9 cellular contexts compared by ENCODE assay signal in genomic region chr11:44308923-44309482, GRCh38. TPM values are rescaled to one million over a fixed set of nuclear protein-coding genes. Genes with fewer than 3 reads are reported as not detected.
DNase-seq lines count a peak whose midpoint lies in the region; ATAC-seq and TF ChIP-seq lines count a peak whose summit lies in the region.
"Had no signal": no experiment of that assay in that cellular context is flagged by ENCODE, and none has a peak within 500 bp of the region (broad histone marks: within the 10 kb centered on the region; RNA-seq: fewer than 3 reads in every experiment).

No MANE protein-coding gene starts in this region.

- TF ChIP-seq POLR2A in breast epithelium (IDR thresholded peaks at IDR 0.05) = no peak
- TF ChIP-seq POLR2A in adrenal gland (IDR thresholded peaks at IDR 0.05) = no peak

- H3K9ac ChIP-seq in mesendoderm (ENCODE audit: low read length) = no peak overlapping the region

- DNase-seq in breast epithelium (ENCODE audit: low spot score in 2 of 2) (no peak), MCF 10A (ENCODE audit: unreplicated experiment) (no peak), activated B cell treated with CpG ODN at 0.5 μM for 24 hours (no peak), mesendoderm (peak; percentile 54), NCI-H2081 treated with DMSO at 0.1 percent for 48 hours (lab: John Stamatoyannopoulos, UW) (no peak), adrenal gland (no peak), NCI-H187 (lab: John Stamatoyannopoulos, UW) (no peak)
- DNase-seq: DND-41 had no signal

- H3K27me3 Mint-ChIP-seq in MCF 10A (ENCODE audit: insufficient read depth, unreplicated experiment) (peaks cover 69% of the 10 kb centered on the region), activated B cell treated with CpG ODN at 0.5 μM for 24 hours (peaks cover 74% of the 10 kb centered on the region)

- H3K4me1 ChIP-seq in breast epithelium (peaks cover 0 to 4% of the 10 kb centered on the region in 2 donors), mesendoderm (ENCODE audit: control insufficient read depth, low read depth, low read length) (no peaks in the 10 kb centered on the region), urinary bladder (ENCODE audit: insufficient read depth) (no peaks in the 10 kb centered on the region), adrenal gland (replicated peaks in 1 of 2) (peaks cover 7 to 21% of the 10 kb centered on the region in 2 donors)

- no peak overlapping the region for H2BK15ac ChIP-seq in mesendoderm (replicated peaks; ENCODE audit: low read depth)

- H3K4me3 ChIP-seq in breast epithelium (peak overlapping the region; percentile 14 to 65 (median 58)), mesendoderm (ENCODE audit: low read length) (no peak overlapping the region), urinary bladder (ENCODE audit: low read depth, low read length) (peak overlapping the region; percentile 22), adrenal gland (peak overlapping the region in 1 of 4 donors; percentile 41)

- H3K27ac Mint-ChIP-seq in MCF 10A (ENCODE audit: low read depth, unreplicated experiment) (no peak overlapping the region), activated B cell treated with CpG ODN at 0.5 μM for 24 hours (no peak overlapping the region)

- no peaks in the 10 kb centered on the region for H3K36me3 Mint-ChIP-seq in MCF 10A (ENCODE audit: insufficient read depth, unreplicated experiment)
- H3K36me3 Mint-ChIP-seq in activated B cell treated with CpG ODN at 0.5 μM for 24 hours (ENCODE audit: low read depth) = no peaks in the 10 kb centered on the region

- H3K23ac ChIP-seq in mesendoderm (ENCODE audit: low read length) = no peak overlapping the region

- POLR2A ChIA-PET in MCF 10A (lab: Yijun Ruan, JAX) (no interaction called here), activated B cell treated with CpG ODN at 0.5 μM for 24 hours (lab: Charles Lee) (no interaction called here)

- BruUV-seq in MCF 10A (replicated peaks; lab: Mats Ljungman, UMichigan) = no TSS peak

- TF ChIP-seq CTCF in breast epithelium (IDR thresholded peaks at IDR 0.05) (no peak), MCF 10A (IDR thresholded peaks at IDR 0.05; ENCODE audit: unreplicated experiment) (no peak), activated B cell treated with CpG ODN at 0.5 μM for 24 hours (IDR thresholded peaks at IDR 0.05) (no peak), adrenal gland (IDR thresholded peaks at IDR 0.05) (no peak)

- no CpG with 5 or more reads among the region's 57 CpGs for WGBS in mesendoderm (ENCODE audit: extremely low coverage, insufficient coverage, low lambda C conversion rate)
- WGBS in urinary bladder = 9% methylated on average over 57 of the region's 57 CpGs
- WGBS in adrenal gland, 4 donors = 10 to 56% (median 31%) methylated on average over 3 to 57 of the region's 57 CpGs

- H4K8ac ChIP-seq in mesendoderm (ENCODE audit: low read depth, low read length) = no peak overlapping the region

- intact Hi-C loops in breast epithelium (cut with DNase I; ENCODE audit: low total_unique reads) = no loop called here
- intact Hi-C loops in MCF 10A (cut with micrococcal nuclease) = no loop called here
- intact Hi-C loops in activated B cell treated with CpG ODN at 0.5 μM for 24 hours (cut with micrococcal nuclease) = loop anchor here (5.0 kb wide), 1 partner anchor 318 kb away; no protein-coding TSS in a partner anchor
- intact Hi-C loops in adrenal gland (cut with DNase I) = no loop called here

- H3K4ac ChIP-seq in mesendoderm (ENCODE audit: low read depth, low read length) = no peak overlapping the region

- no peak overlapping the region for H2BK120ac ChIP-seq in mesendoderm (ENCODE audit: low read depth, low read length)

- H2BK5ac ChIP-seq in mesendoderm (ENCODE audit: low read length) = no peak overlapping the region

- CTCF ChIA-PET in MCF 10A (lab: Yijun Ruan, JAX) = interaction anchor here (0.7 to 1.3 kb wide), 2 partner anchors 205 to 230 kb away, joined by 3 read pairs; no protein-coding TSS in a partner anchor
- CTCF ChIA-PET in activated B cell treated with CpG ODN at 0.5 μM for 24 hours (lab: Charles Lee) = no interaction called here

- ATAC-seq in activated B cell treated with CpG ODN at 0.5 μM for 24 hours (ENCODE audit: low read depth) = no peak

- no peak overlapping the region for H4K5ac ChIP-seq in mesendoderm (ENCODE audit: low read length)

- peak overlapping the region; percentile 60 for H3K56ac ChIP-seq in mesendoderm (ENCODE audit: low read length)

- H3K27me3 ChIP-seq in breast epithelium = peaks cover 11 to 94% of the 10 kb centered on the region in 2 donors
- H3K27me3 ChIP-seq in mesendoderm (ENCODE audit: insufficient read depth, low read length, poor library complexity) = peaks cover 81% of the 10 kb centered on the region
- peaks cover 93% of the 10 kb centered on the region for H3K27me3 ChIP-seq in adrenal gland

- no peak overlapping the region for H2AK5ac ChIP-seq in mesendoderm (ENCODE audit: low read length)

- H3K27ac ChIP-seq in breast epithelium = peak overlapping the region; percentile 71 to 87
- no peak overlapping the region for H3K27ac ChIP-seq in mesendoderm (ENCODE audit: low read depth, low read length)
- no peak overlapping the region for H3K27ac ChIP-seq in urinary bladder (ENCODE audit: low read depth)
- no peak overlapping the region for H3K27ac ChIP-seq in adrenal gland

- H3K36me3 ChIP-seq in breast epithelium (no peaks in the 10 kb centered on the region), mesendoderm (ENCODE audit: control insufficient read depth, insufficient read depth, low read length) (no peaks in the 10 kb centered on the region), urinary bladder (ENCODE audit: insufficient read depth) (no peaks in the 10 kb centered on the region), adrenal gland (replicated peaks in 1 of 2) (no peaks in the 10 kb centered on the region)

- H3K4me2 ChIP-seq in mesendoderm (ENCODE audit: low read length) = peak overlapping the region; percentile 60

- H3K9me3 Mint-ChIP-seq in MCF 10A (ENCODE audit: unreplicated experiment) (no peaks in the 10 kb centered on the region), activated B cell treated with CpG ODN at 0.5 μM for 24 hours (no peaks in the 10 kb centered on the region)

- H3K18ac ChIP-seq in mesendoderm (ENCODE audit: low read length) = no peak overlapping the region

- no peak overlapping the region for H3K4me3 Mint-ChIP-seq in MCF 10A (ENCODE audit: unreplicated experiment)
- H3K4me3 Mint-ChIP-seq in activated B cell treated with CpG ODN at 0.5 μM for 24 hours = peak overlapping the region; percentile 66

- H3K79me2 ChIP-seq in mesendoderm (ENCODE audit: control insufficient read depth, insufficient read depth, low read length) = no peaks in the 10 kb centered on the region

- H3K4me1 Mint-ChIP-seq in MCF 10A (ENCODE audit: insufficient read depth, unreplicated experiment) (no peaks in the 10 kb centered on the region), activated B cell treated with CpG ODN at 0.5 μM for 24 hours (peaks cover 35% of the 10 kb centered on the region)

- H3K9me3 ChIP-seq in breast epithelium (no peaks in the 10 kb centered on the region), adrenal gland (replicated peaks in 1 of 3) (no peaks in the 10 kb centered on the region)

- H3K79me1 ChIP-seq in mesendoderm (ENCODE audit: low read length) = no peaks in the 10 kb centered on the region

RNA-seq across cellular contexts. Expression of gene ALX4, which starts 0.9 kb away (rescaled TPM):
- 1 to 10 TPM in 2 of 3 donors, under 1 TPM in 1; under 0.01 to 5.2 (median 1.9) TPM for total RNA-seq in breast epithelium
- total RNA-seq in MCF 10A (2022) = not detected in 2 replicates
- not detected in 2 replicates for total RNA-seq in activated B cell treated with CpG ODN at 0.5 μM for 24 hours
- not detected for polyA plus RNA-seq in mesendoderm (2013, experiment 1 of 2)
- 0.01 TPM for polyA plus RNA-seq in mesendoderm (2013, experiment 2 of 2)
- 1.5 TPM for total RNA-seq in urinary bladder
- 0.08 TPM for polyA plus RNA-seq in urinary bladder
- not detected for total RNA-seq in adrenal gland
- polyA plus RNA-seq in adrenal gland = under 1 TPM in 1 of 3 donors, not detected in 2; 0.03 TPM

Comparison
In these comparisons a context has a peak if more than half of its experiments do, and no peak if none do; other contexts are left out.
1. H3K27ac ChIP-seq: peak in breast epithelium (2 of 2); none in mesendoderm (single experiment), urinary bladder (single experiment) and adrenal gland (0 of 5).